Comparison of ENCODE assay signal across 23 cellular contexts in genomic region chr1:245809361-245809760, GRCh38.
DNase-seq lines count a peak whose midpoint lies in the region; ATAC-seq lines count a peak whose summit lies in the region.
"Had no signal": no experiment of that assay in that cellular context is flagged by ENCODE, and none has a peak within 500 bp of the region (broad histone marks: within the 10 kb centered on the region; RNA-seq: fewer than 3 reads in every experiment).

No MANE protein-coding gene starts in this region.

- H4K20me1 ChIP-seq in BLaER1 treated with 17β-estradiol and CSF1 and Interleukin-3, amounts not matched to agents 10 nM and 100 nM = no peaks in the 10 kb centered on the region

- H3K9ac ChIP-seq in BLaER1 treated with 17β-estradiol and CSF1 and Interleukin-3, amounts not matched to agents 10 nM and 100 nM = no peak overlapping the region

- no peaks in the 10 kb centered on the region for H3K27me3 ChIP-seq in BLaER1 treated with 17β-estradiol and CSF1 and Interleukin-3, amounts not matched to agents 10 nM and 100 nM
- no peaks in the 10 kb centered on the region for H3K27me3 ChIP-seq in H7 (ENCODE audit: control insufficient read depth, insufficient read depth, low read length)
- H3K27me3 ChIP-seq: esophagus squamous epithelium, SJCRH30, tibial nerve had no signal

- H3K4me3 Mint-ChIP-seq in immature natural killer cell = no peak overlapping the region
- H3K4me3 Mint-ChIP-seq in naive thymus-derived CD8-positive, alpha-beta T cell = no peak overlapping the region
- H3K4me3 Mint-ChIP-seq: activated naive CD4-positive, alpha-beta T cell treated with anti-CD3 and anti-CD28 coated beads for 36 hours; T-helper 17 cell had no signal

- H3K4me2 ChIP-seq in BLaER1 treated with 17β-estradiol and CSF1 and Interleukin-3, amounts not matched to agents 10 nM and 100 nM = peak overlapping the region in 8 of 11 experiments; percentile 36 to 91 (median 86); a peak in 12 of 22 replicates
- H3K4me2 ChIP-seq: PC-9 had no signal

- H3K4me1 ChIP-seq in BLaER1 treated with 17β-estradiol and CSF1 and Interleukin-3, amounts not matched to agents 10 nM and 100 nM = peaks cover 26 to 56% (median 46%) of the 10 kb centered on the region in 10 experiments
- H3K4me1 ChIP-seq: esophagus squamous epithelium had no signal

- no peak for ATAC-seq in naive thymus-derived CD8-positive, alpha-beta T cell
- ATAC-seq: left lobe of liver, right cardiac atrium, T-helper 17 cell had no signal

- peaks cover 39 to 54% of the 10 kb centered on the region in 2 donors for H3K4me1 Mint-ChIP-seq in immature natural killer cell
- H3K4me1 Mint-ChIP-seq in naive thymus-derived CD8-positive, alpha-beta T cell = peaks cover 0 to 40% (median 7%) of the 10 kb centered on the region in 4 donors

- no peaks in the 10 kb centered on the region for H3K9me3 Mint-ChIP-seq in immature natural killer cell
- no peaks in the 10 kb centered on the region for H3K9me3 Mint-ChIP-seq in naive thymus-derived CD8-positive, alpha-beta T cell
- H3K9me3 Mint-ChIP-seq: activated naive CD4-positive, alpha-beta T cell treated with anti-CD3 and anti-CD28 coated beads for 36 hours had no signal

- 0 out of 22 replicates have a peak overlapping the region, but pooled peaks of 1 of the 11 experiments have one; percentile 6 for H3K27ac ChIP-seq in BLaER1 treated with 17β-estradiol and CSF1 and Interleukin-3, amounts not matched to agents 10 nM and 100 nM
- H3K27ac ChIP-seq: esophagus squamous epithelium, PC-9, SJCRH30, tibial nerve, VCaP had no signal

- no peaks in the 10 kb centered on the region for H3K9me3 ChIP-seq in BLaER1 treated with 17β-estradiol and CSF1 and Interleukin-3, amounts not matched to agents 10 nM and 100 nM (replicated peaks in 1 of 11)
- H3K9me3 ChIP-seq: esophagus squamous epithelium, SJCRH30, tibial nerve had no signal

- H3K4me3 ChIP-seq in BLaER1 treated with 17β-estradiol and CSF1 and Interleukin-3, amounts not matched to agents 10 nM and 100 nM = no peak overlapping the region
- no peak overlapping the region for H3K4me3 ChIP-seq in H7 (ENCODE audit: insufficient read depth, low read depth, low read length)
- H3K4me3 ChIP-seq: esophagus squamous epithelium, PC-9, SJCRH30, tibial nerve had no signal

- peaks cover 0 to 4% (median 0%) of the 10 kb centered on the region in 3 donors for H3K36me3 Mint-ChIP-seq in immature natural killer cell
- peaks cover 0 to 12% (median 0%) of the 10 kb centered on the region in 3 donors for H3K36me3 Mint-ChIP-seq in naive thymus-derived CD8-positive, alpha-beta T cell

- POLR2A ChIA-PET in naive thymus-derived CD8-positive, alpha-beta T cell (lab: Charles Lee) = no interaction called here

- peak; percentile 53 for DNase-seq in H7
- peak; percentile 38 for DNase-seq in NCI-H524 treated with DMSO at 0.1 percent for 48 hours (lab: John Stamatoyannopoulos, UW)
- DNase-seq in immature natural killer cell = no peak
- DNase-seq in naive thymus-derived CD8-positive, alpha-beta T cell = no peak
- no peak for DNase-seq in cerebellar nuclear complex (lab: John Stamatoyannopoulos, UW)
- DNase-seq in NCI-H2227 (lab: John Stamatoyannopoulos, UW; ENCODE audit: unreplicated experiment) = no peak
- DNase-seq in DMS153 treated with DMSO at 0.1 percent for 48 hours (lab: John Stamatoyannopoulos, UW; ENCODE audit: unreplicated experiment) = no peak
- DNase-seq: activated CD4-positive, alpha-beta T cell treated with anti-CD3 and anti-CD28 coated beads, Interleukin-2, amount 50 U/mL, for 4 hours; activated naive CD4-positive, alpha-beta T cell treated with anti-CD3 and anti-CD28 coated beads for 36 hours; activated T-cell treated with anti-CD3 and anti-CD28 coated beads for 4 hours; anterior cingulate cortex; central memory CD4-positive, alpha-beta T cell; effector CD8-positive, alpha-beta T cell; esophagus squamous epithelium; PC-9; right cardiac atrium; SJCRH30; stimulated activated naive CD4-positive, alpha-beta T cell treated with Interleukin-2 at 50 U/mL for 16 hours; T-helper 17 cell had no signal

- H3K36me3 ChIP-seq in BLaER1 treated with 17β-estradiol and CSF1 and Interleukin-3, amounts not matched to agents 10 nM and 100 nM = no peaks in the 10 kb centered on the region
- H3K36me3 ChIP-seq in H7 (replicated peaks; ENCODE audit: control insufficient read depth, insufficient read depth, low read length) = no peaks in the 10 kb centered on the region
- H3K36me3 ChIP-seq: esophagus squamous epithelium, SJCRH30, tibial nerve had no signal

- peak overlapping the region in 5 of 6 donors; percentile 4 to 70 (median 53) for H3K27ac Mint-ChIP-seq in immature natural killer cell
- peak overlapping the region in 1 of 10 donors; percentile 9 for H3K27ac Mint-ChIP-seq in naive thymus-derived CD8-positive, alpha-beta T cell
- H3K27ac Mint-ChIP-seq: activated naive CD4-positive, alpha-beta T cell treated with anti-CD3 and anti-CD28 coated beads for 36 hours; T-helper 17 cell had no signal

- H3K27me3 Mint-ChIP-seq in immature natural killer cell (ENCODE audit: low read depth in 3 of 3) = peaks cover 3 to 11% (median 4%) of the 10 kb centered on the region in 3 donors
- H3K27me3 Mint-ChIP-seq in naive thymus-derived CD8-positive, alpha-beta T cell = no peaks in the 10 kb centered on the region
- H3K27me3 Mint-ChIP-seq: T-helper 17 cell had no signal

Comparison
In these comparisons a context has a peak if more than half of its experiments do, and no peak if none do; other contexts are left out.
1. DNase-seq: peak in H7 (single experiment) and NCI-H524 treated with DMSO at 0.1 percent for 48 hours (single experiment); none in immature natural killer cell (0 of 3), naive thymus-derived CD8-positive, alpha-beta T cell (0 of 10), cerebellar nuclear complex (0 of 2), NCI-H2227 (single experiment) and DMS153 treated with DMSO at 0.1 percent for 48 hours (single experiment).